13 cellular contexts compared by ENCODE assay signal in the genomic region with DNA sequence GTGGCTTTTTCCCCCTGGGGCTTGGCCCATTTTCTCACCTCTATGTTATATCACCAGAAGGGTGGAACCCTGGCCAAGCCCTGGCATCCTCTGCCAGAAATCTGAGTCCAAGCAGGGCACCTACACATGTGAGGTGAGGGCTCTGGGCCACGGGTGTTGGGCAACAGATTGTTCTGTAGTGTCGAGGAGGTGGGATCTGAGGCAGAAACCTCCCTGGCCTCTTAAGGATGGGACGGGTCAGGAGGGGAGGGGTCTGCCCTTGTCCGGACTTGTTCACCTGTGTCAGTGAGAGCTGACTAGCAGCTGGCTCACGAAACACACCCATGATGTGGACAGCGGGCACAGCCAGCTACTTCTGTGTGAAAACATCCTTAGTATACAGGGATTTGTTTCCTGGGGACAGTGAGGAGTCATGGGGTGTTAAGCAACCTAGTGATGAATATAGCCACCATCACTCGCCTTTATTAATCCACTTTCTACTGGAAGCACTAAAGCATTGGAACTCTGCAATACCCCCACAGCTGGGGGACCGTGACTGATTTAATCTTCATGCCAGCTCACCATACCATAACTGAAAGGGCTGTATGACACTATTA. TPM values are rescaled to one million over a fixed set of nuclear protein-coding genes. Genes with fewer than 3 reads are reported as not detected.
DNase-seq lines count a peak whose midpoint lies in the region; ATAC-seq, FAIRE-seq and TF ChIP-seq lines count a peak whose summit lies in the region.
"Had no signal": no experiment of that assay in that cellular context is flagged by ENCODE, and none has a peak within 500 bp of the region (broad histone marks: within the 10 kb centered on the region; RNA-seq: fewer than 3 reads in every experiment).

No MANE protein-coding gene starts in this region.

- H3K4me1 Mint-ChIP-seq in stimulated activated effector memory CD8-positive, alpha-beta T cell treated with anti-CD3 and anti-CD28 coated beads, Interleukin-12 subunit alpha, Interleukin-12 subunit beta, amount 100 ng/mL, for 72 hours = peaks cover 41% of the 10 kb centered on the region

- WGBS in body of pancreas, 2 donors = 65 to 69% methylated on average over 7 to 8 of the region's 8 CpGs

- peaks cover 53% of the 10 kb centered on the region for H3K79me2 ChIP-seq in keratinocyte (ENCODE audit: control insufficient read depth, insufficient read depth, low read length)

- H3K9me1 ChIP-seq in keratinocyte (ENCODE audit: control insufficient read depth, extremely low read depth, insufficient read depth, low read length) = no peaks in the 10 kb centered on the region

- intact Hi-C loops in body of pancreas (cut with DNase I) = no loop called here

- ATAC-seq in body of pancreas = no peak
- no peak for ATAC-seq in stimulated activated effector memory CD8-positive, alpha-beta T cell treated with anti-CD3 and anti-CD28 coated beads, Interleukin-12 subunit alpha, Interleukin-12 subunit beta, amount 100 ng/mL, for 72 hours

- no peak for TF ChIP-seq POLR2A in body of pancreas (IDR thresholded peaks at IDR 0.05)

- H3K9me3 Mint-ChIP-seq in stimulated activated effector memory CD8-positive, alpha-beta T cell treated with anti-CD3 and anti-CD28 coated beads, Interleukin-12 subunit alpha, Interleukin-12 subunit beta, amount 100 ng/mL, for 72 hours = no peaks in the 10 kb centered on the region
- H3K9me3 Mint-ChIP-seq: activated T-helper 1 cell treated with anti-CD3 and anti-CD28 coated beads, Interleukin-12 subunit alpha, Interleukin-12 subunit beta, Interleukin-2, Interleukin-4 antibody, amounts not matched to agents 30 ng/mL and 10 ng/mL and 1 ng/mL, durations not matched to agents 14 hours and 24 hours and 36 hours; dendritic cell treated with granulocyte-macrophage colony-stimulating factor and Interleukin-4, amounts not matched to agents 40 ng/mL and 50 ng/mL, for 4 days had no signal

- no peaks in the 10 kb centered on the region for H4K20me1 ChIP-seq in keratinocyte (ENCODE audit: control insufficient read depth, extremely low read depth, insufficient read depth, low read length)

- dilution Hi-C loops in keratinocyte (cut with MboI; ENCODE audit: extremely low pct_ligation_motif_present, low sequenced_read_pairs) = no loop called here

- no peak overlapping the region for H2AFZ ChIP-seq in keratinocyte (ENCODE audit: control insufficient read depth, low read length)

- no peak for TF ChIP-seq CTCF in body of pancreas (IDR thresholded peaks at IDR 0.05)
- TF ChIP-seq CTCF in keratinocyte (optimal IDR thresholded peaks at IDR 0.05 in 1 of 3, IDR thresholded peaks at IDR 0.05 in 1 of 3, conservative IDR thresholded peaks at IDR 0.05 in 1 of 3; ENCODE audit: extremely low read depth in 1 of 3, insufficient read depth in 2 of 3, low read length in 3 of 3) = no peak

- no peaks in the 10 kb centered on the region for H3K9me3 ChIP-seq in body of pancreas
- H3K9me3 ChIP-seq in keratinocyte (ENCODE audit: control insufficient read depth, low read depth, low read length) = no peaks in the 10 kb centered on the region

- H3K9ac ChIP-seq in keratinocyte (ENCODE audit: control insufficient read depth, extremely low read depth, insufficient read depth, low read length) = peak overlapping the region; percentile 76

- H3K4me1 ChIP-seq in body of pancreas (peaks cover 99% of the 10 kb centered on the region), keratinocyte (ENCODE audit: control insufficient read depth, extremely low read depth, insufficient read depth, low read length) (peaks cover 99% of the 10 kb centered on the region)

- peak; percentile 70 for FAIRE-seq in keratinocyte (lab: Jason Lieb, UNC)

- H3K36me3 ChIP-seq in body of pancreas (replicated peaks in 1 of 2; ENCODE audit: insufficient read depth in 1 of 2, low read depth in 2 of 2) (no peaks in the 10 kb centered on the region), keratinocyte (ENCODE audit: control insufficient read depth in 2 of 2, extremely low read depth in 1 of 2, insufficient read depth in 2 of 2, low read length in 2 of 2) (peaks cover 0 to 5% of the 10 kb centered on the region in 2 experiments)

- no peak overlapping the region for H3K4me3 Mint-ChIP-seq in stimulated activated effector memory CD8-positive, alpha-beta T cell treated with anti-CD3 and anti-CD28 coated beads, Interleukin-12 subunit alpha, Interleukin-12 subunit beta, amount 100 ng/mL, for 72 hours
- H3K4me3 Mint-ChIP-seq: activated T-helper 1 cell treated with anti-CD3 and anti-CD28 coated beads, Interleukin-12 subunit alpha, Interleukin-12 subunit beta, Interleukin-2, Interleukin-4 antibody, amounts not matched to agents 30 ng/mL and 10 ng/mL and 1 ng/mL, durations not matched to agents 14 hours and 24 hours and 36 hours; dendritic cell treated with granulocyte-macrophage colony-stimulating factor and Interleukin-4, amounts not matched to agents 40 ng/mL and 50 ng/mL, for 4 days had no signal

- DNase-seq in GM03348 (ENCODE audit: low spot score) (peak; percentile 29), body of pancreas (peak in 2 of 4 donors; percentile 57 to 58), keratinocyte (ENCODE audit: low read depth, low spot score) (peak; percentile 87), NCI-H2029 treated with DMSO at 0.1 percent for 48 hours (lab: John Stamatoyannopoulos, UW) (no peak), amygdala (lab: John Stamatoyannopoulos, UW) (no peak), NCI-H1092 (lab: John Stamatoyannopoulos, UW) (no peak), DMS 273 (lab: John Stamatoyannopoulos, UW; ENCODE audit: unreplicated experiment) (no peak)
- DNase-seq in stimulated activated effector memory CD8-positive, alpha-beta T cell treated with anti-CD3 and anti-CD28 coated beads, Interleukin-12 subunit alpha, Interleukin-12 subunit beta, amount 100 ng/mL, for 72 hours (ENCODE audit: low spot score in 2 of 2) = no peak
- DNase-seq: NCI-H2081 treated with DMSO at 0.1 percent for 48 hours, RPMI8226 had no signal

- H3K4me2 ChIP-seq in keratinocyte (ENCODE audit: control insufficient read depth, extremely low read depth, insufficient read depth, low read depth, low read length) = peak overlapping the region; percentile 83

- H3K4me3 ChIP-seq in body of pancreas (no peak overlapping the region), keratinocyte (ENCODE audit: control insufficient read depth in 2 of 3, extremely low read depth in 1 of 3, insufficient read depth in 2 of 3, low read depth in 1 of 3, low read length in 3 of 3) (peak overlapping the region in 1 of 3 experiments; percentile 29)

- peak overlapping the region; percentile 79 to 87 (median 80) for H3K27ac ChIP-seq in body of pancreas
- peak overlapping the region; percentile 92 for H3K27ac ChIP-seq in keratinocyte (ENCODE audit: control insufficient read depth, insufficient read depth, low read length)

- peaks cover 22% of the 10 kb centered on the region for H3K36me3 Mint-ChIP-seq in stimulated activated effector memory CD8-positive, alpha-beta T cell treated with anti-CD3 and anti-CD28 coated beads, Interleukin-12 subunit alpha, Interleukin-12 subunit beta, amount 100 ng/mL, for 72 hours

- H3K27me3 ChIP-seq in body of pancreas = no peaks in the 10 kb centered on the region
- no peaks in the 10 kb centered on the region for H3K27me3 ChIP-seq in keratinocyte (ENCODE audit: control insufficient read depth, extremely low read depth, insufficient read depth, low read length)

- H3K27ac Mint-ChIP-seq in stimulated activated effector memory CD8-positive, alpha-beta T cell treated with anti-CD3 and anti-CD28 coated beads, Interleukin-12 subunit alpha, Interleukin-12 subunit beta, amount 100 ng/mL, for 72 hours = peak overlapping the region; percentile 29
- H3K27ac Mint-ChIP-seq: activated T-helper 1 cell treated with anti-CD3 and anti-CD28 coated beads, Interleukin-12 subunit alpha, Interleukin-12 subunit beta, Interleukin-2, Interleukin-4 antibody, amounts not matched to agents 30 ng/mL and 10 ng/mL and 1 ng/mL, durations not matched to agents 14 hours and 24 hours and 36 hours; dendritic cell treated with granulocyte-macrophage colony-stimulating factor and Interleukin-4, amounts not matched to agents 40 ng/mL and 50 ng/mL, for 4 days had no signal

RNA-seq across cellular contexts. Expression of a gene that starts 35.6 kb away (rescaled TPM):
- total RNA-seq in body of pancreas = 100 to 1,000 TPM in 1 of 2 donors, 10 to 100 TPM in 1; 58.4 to 162 TPM
- 91.0 to 153 TPM (median 96.7 TPM) in 3 replicates for polyA plus RNA-seq in keratinocyte
- 38.1 TPM for polyA plus RNA-seq in keratinocyte (2011; ENCODE audit: low read depth)
- polyA plus RNA-seq in keratinocyte (2011; cell fraction: cytosol; rRNA removed) = 102 and 135 TPM in 2 replicates
- polyA plus RNA-seq in keratinocyte (2011; cell fraction: nucleus; rRNA removed) = 154 and 178 TPM in 2 replicates
- 76.1 and 76.9 TPM in 2 replicates for polyA plus RNA-seq in keratinocyte (2012; ENCODE audit: low replicate concordance)
- 99.9 to 166 TPM (median 147 TPM) in 3 replicates for polyA minus RNA-seq in keratinocyte
- 168 TPM for polyA minus RNA-seq in keratinocyte (2011; cell fraction: cytosol; rRNA and poly(A)+ RNA removed)
- polyA minus RNA-seq in keratinocyte (2011; cell fraction: nucleus; rRNA and poly(A)+ RNA removed) = 123 and 210 TPM in 2 replicates
- polyA plus RNA-seq: neural cell had no signal

Comparison
In these comparisons a context has a peak if more than half of its experiments do, and no peak if none do; other contexts are left out.
1. DNase-seq: peak in GM03348 (single experiment) and keratinocyte (single experiment); none in stimulated activated effector memory CD8-positive, alpha-beta T cell treated with anti-CD3 and anti-CD28 coated beads, Interleukin-12 subunit alpha, Interleukin-12 subunit beta, amount 100 ng/mL, for 72 hours (0 of 2), NCI-H2029 treated with DMSO at 0.1 percent for 48 hours (single experiment), amygdala (0 of 56), NCI-H1092 (single experiment) and DMS 273 (single experiment).